In genomic region chr16:88356124-88356726, GRCh38 we compare ENCODE assay signal across 19 cellular contexts. TPM values are rescaled to one million over a fixed set of nuclear protein-coding genes. Genes with fewer than 3 reads are reported as not detected.
A peak's percentile ranks its signal among the peaks of the same experiment; 100 is the strongest.
DNase-seq lines count a peak whose midpoint lies in the region; ATAC-seq, FAIRE-seq and TF ChIP-seq lines count a peak whose summit lies in the region.
"Had no signal": no experiment of that assay in that cellular context is flagged by ENCODE, and none has a peak within 500 bp of the region (broad histone marks: within the 10 kb centered on the region; RNA-seq: fewer than 3 reads in every experiment).

No MANE protein-coding gene starts in this region.

- no peaks in the 10 kb centered on the region for H3K23me2 ChIP-seq in H9 (ENCODE audit: insufficient read length, low read depth, low read length, poor library complexity, severe bottlenecking)

- H3K79me1 ChIP-seq in H9 (ENCODE audit: insufficient read depth, low read depth, low read length, poor library complexity, severe bottlenecking): no peaks in the 10 kb centered on the region
- no peaks in the 10 kb centered on the region for H3K79me1 ChIP-seq in mesenchymal stem cell (replicated peaks; ENCODE audit: low read length, poor library complexity, severe bottlenecking)

- H3K4me3 Mint-ChIP-seq in H9: no peak overlapping the region
- H3K4me3 Mint-ChIP-seq: B cell; CD4-positive, alpha-beta memory T cell had no signal

- H3K4me1 ChIP-seq in H9 (ENCODE audit: insufficient read depth, low read length) (no peaks in the 10 kb centered on the region), mesenchymal stem cell (ENCODE audit: control insufficient read depth, insufficient read depth, low read depth, low read length) (peaks cover 8% of the 10 kb centered on the region), small intestine (ENCODE audit: control insufficient read depth in 2 of 2, insufficient read depth in 1 of 2, low read depth in 1 of 2, low read length in 1 of 2) (no peaks in the 10 kb centered on the region), upper lobe of left lung (no peaks in the 10 kb centered on the region)
- H3K4me1 ChIP-seq: SJCRH30 had no signal

- H3K14ac ChIP-seq in H9 (ENCODE audit: insufficient read depth, low read length): no peak overlapping the region; the same call in 1 of the 2 replicates
- no peak overlapping the region for H3K14ac ChIP-seq in mesenchymal stem cell (ENCODE audit: low read length in 2 of 2)

- H3K27ac ChIP-seq in H9 (ENCODE audit: insufficient read length, low read depth, low read length): no peak overlapping the region
- no peak overlapping the region for H3K27ac ChIP-seq in mesenchymal stem cell (ENCODE audit: low read length, poor library complexity, severe bottlenecking)
- H3K27ac ChIP-seq in small intestine (ENCODE audit: low read depth in 1 of 2, low read length in 1 of 2): no peak overlapping the region
- H3K27ac ChIP-seq in upper lobe of left lung: no peak overlapping the region
- H3K27ac ChIP-seq: SJCRH30 had no signal

- no peak overlapping the region for H3K56ac ChIP-seq in H9 (ENCODE audit: insufficient read length, low read depth, low read length)

- H4K20me1 ChIP-seq in H9 (ENCODE audit: control insufficient read depth, insufficient read depth, insufficient read length): no peaks in the 10 kb centered on the region

- no peak for TF ChIP-seq POLR2A in upper lobe of left lung (IDR thresholded peaks at IDR 0.05)

- H4K91ac ChIP-seq in H9 (ENCODE audit: insufficient read length, low read depth, low read length) (no peak overlapping the region), mesenchymal stem cell (ENCODE audit: low read length) (no peak overlapping the region)

- no peaks in the 10 kb centered on the region for H3K9me3 ChIP-seq in H9 (ENCODE audit: control insufficient read depth, low read depth, low read length)
- no peaks in the 10 kb centered on the region for H3K9me3 ChIP-seq in mesenchymal stem cell (ENCODE audit: control insufficient read depth, low read length)
- no peaks in the 10 kb centered on the region for H3K9me3 ChIP-seq in small intestine (ENCODE audit: control insufficient read depth, low read depth)
- H3K9me3 ChIP-seq in upper lobe of left lung: no peaks in the 10 kb centered on the region
- H3K9me3 ChIP-seq: SJCRH30 had no signal

- H3K9ac ChIP-seq in H9 (ENCODE audit: extremely low read depth, insufficient read length, low read length) (no peak overlapping the region), mesenchymal stem cell (ENCODE audit: low read length) (no peak overlapping the region)

- no peak overlapping the region for H2AK5ac ChIP-seq in H9 (ENCODE audit: insufficient read length, low read length)
- no peak overlapping the region for H2AK5ac ChIP-seq in mesenchymal stem cell (ENCODE audit: low read length, severe bottlenecking)

- H3K18ac ChIP-seq in H9 (ENCODE audit: insufficient read length, low read depth, low read length) (no peak overlapping the region), mesenchymal stem cell (ENCODE audit: low read depth in 1 of 2, low read length in 2 of 2) (no peak overlapping the region)

- H2BK12ac ChIP-seq in H9 (ENCODE audit: insufficient read length, low read depth, low read length) (no peak overlapping the region), mesenchymal stem cell (ENCODE audit: low read length in 2 of 2) (no peak overlapping the region)

- no peak overlapping the region for H2BK120ac ChIP-seq in H9 (ENCODE audit: low read depth, low read length, poor library complexity, severe bottlenecking)
- no peak overlapping the region for H2BK120ac ChIP-seq in mesenchymal stem cell (ENCODE audit: low read depth, low read length)

- ATAC-seq in upper lobe of left lung (ENCODE audit: low FRiP score in 2 of 2): no peak
- ATAC-seq: K562 had no signal

- H3K36me3 ChIP-seq in mesenchymal stem cell (ENCODE audit: control insufficient read depth in 1 of 2, insufficient read depth in 2 of 2, low read depth in 1 of 2, low read length in 2 of 2): no peaks in the 10 kb centered on the region
- no peaks in the 10 kb centered on the region for H3K36me3 ChIP-seq in small intestine (ENCODE audit: control insufficient read depth in 2 of 2, insufficient read depth in 2 of 2, low read length in 2 of 2)
- H3K36me3 ChIP-seq in upper lobe of left lung: no peaks in the 10 kb centered on the region
- H3K36me3 ChIP-seq: SJCRH30 had no signal

- H3K4me2 ChIP-seq in H9 (ENCODE audit: insufficient read depth, insufficient read length, low read length) (no peak overlapping the region), mesenchymal stem cell (ENCODE audit: low read length, poor library complexity, severe bottlenecking) (no peak overlapping the region)

- H4K8ac ChIP-seq in H9 (replicated peaks; ENCODE audit: insufficient read length, low read depth, low read length): no peak overlapping the region
- no peak overlapping the region for H4K8ac ChIP-seq in mesenchymal stem cell (ENCODE audit: low read length)

- no peak for TF ChIP-seq CTCF in H9 (conservative IDR thresholded peaks at IDR 0.05)
- TF ChIP-seq CTCF in choroid plexus epithelial cell (conservative IDR thresholded peaks at IDR 0.05; ENCODE audit: low read depth, low read length): no peak
- no peak for TF ChIP-seq CTCF in upper lobe of left lung (IDR thresholded peaks at IDR 0.05)

- H3K79me2 ChIP-seq in H9 (ENCODE audit: insufficient read depth, low read length): no peaks in the 10 kb centered on the region

- H2BK5ac ChIP-seq in H9 (ENCODE audit: insufficient read length, low read length): no peak overlapping the region
- H2BK5ac ChIP-seq in mesenchymal stem cell (ENCODE audit: low read depth, low read length, poor library complexity, severe bottlenecking): no peak overlapping the region

- H3K27me3 Mint-ChIP-seq in H9 (ENCODE audit: low read depth): peaks cover 4% of the 10 kb centered on the region

- no peak overlapping the region for H4K5ac ChIP-seq in H9 (ENCODE audit: insufficient read length, low read depth, low read length)

- no CpG with 5 or more reads among the region's 15 CpGs for WGBS in H9 (ENCODE audit: extremely low coverage, insufficient read length, low lambda C conversion rate)
- WGBS in mesenchymal stem cell: 95% methylated on average over 13 of the region's 15 CpGs
- WGBS in small intestine, 3 donors: 35 to 66% (median 50%) methylated on average over 15 of the region's 15 CpGs
- WGBS in upper lobe of left lung, 2 donors: 67 to 76% methylated on average over 6 to 15 of the region's 15 CpGs

- no peak overlapping the region for H3K4me3 ChIP-seq in choroid plexus epithelial cell (ENCODE audit: low read depth, low read length)
- no peak overlapping the region for H3K4me3 ChIP-seq in mesenchymal stem cell (ENCODE audit: insufficient read depth in 1 of 2, low read depth in 1 of 2, low read length in 2 of 2)
- H3K4me3 ChIP-seq in small intestine (ENCODE audit: low read depth in 1 of 2, low read length in 2 of 2): no peak overlapping the region
- no peak overlapping the region for H3K4me3 ChIP-seq in upper lobe of left lung
- H3K4me3 ChIP-seq: K562, SJCRH30 had no signal

- DNase-seq in H9: no peak
- DNase-seq in choroid plexus epithelial cell (ENCODE audit: low read depth): peak; percentile 48
- DNase-seq in mesenchymal stem cell: peak; percentile 27
- DNase-seq in small intestine: peak; percentile 55
- no peak for DNase-seq in upper lobe of left lung
- DNase-seq in stimulated activated CD4-positive, alpha-beta T cell treated with anti-CD3 and anti-CD28 coated beads, Interleukin-2, amount 100 ng/mL, for 48 hours: no peak
- no peak for DNase-seq in urothelium cell line (ENCODE audit: low spot score)
- DNase-seq: ACHN; Calu3; CD4-positive, alpha-beta memory T cell; HCEC 1CT; NCI-H1417 treated with DMSO at 0.1 percent for 48 hours; NCI-H2029; NCI-H2171; NCI-H748 treated with DMSO at 0.1 percent for 48 hours; OCI-M1; SJCRH30 had no signal

- no peak overlapping the region for H2AFZ ChIP-seq in H9 (ENCODE audit: low read length)
- H2AFZ ChIP-seq in mesenchymal stem cell (ENCODE audit: low read depth, low read length): no peak overlapping the region

- no peak overlapping the region for H3T11ph ChIP-seq in H9 (ENCODE audit: low read length)

- TF ChIP-seq EP300 in upper lobe of left lung (IDR thresholded peaks at IDR 0.05): no peak

- H2BK15ac ChIP-seq in H9 (ENCODE audit: low read depth, low read length) (no peak overlapping the region), mesenchymal stem cell (ENCODE audit: low read depth, poor library complexity, severe bottlenecking) (peak overlapping the region; percentile 30)

- H3K27ac Mint-ChIP-seq in H9: peak overlapping the region in 2 of 3 experiments; percentile 44 to 95; a peak in 1 of 7 replicates
- H3K27ac Mint-ChIP-seq: B cell; CD4-positive, alpha-beta memory T cell had no signal

- H2BK20ac ChIP-seq in H9 (ENCODE audit: low read depth, low read length, poor library complexity, severe bottlenecking): no peak overlapping the region

- FAIRE-seq in small intestine (lab: Jason Lieb, UNC): no peak
- no peak for FAIRE-seq in urothelium cell line (lab: Jason Lieb, UNC)
- FAIRE-seq: K562 had no signal

- H3K9me3 Mint-ChIP-seq in H9: peaks cover 10 to 17% of the 10 kb centered on the region in 2 experiments; a peak in 3 of 5 replicates
- H3K9me3 Mint-ChIP-seq: CD4-positive, alpha-beta memory T cell had no signal

- peaks cover 11 to 16% of the 10 kb centered on the region in 2 experiments for H3K4me1 Mint-ChIP-seq in H9
- H3K4me1 Mint-ChIP-seq: CD4-positive, alpha-beta memory T cell had no signal

- H3K23ac ChIP-seq in H9 (ENCODE audit: insufficient read length, low read depth, low read length) (no peak overlapping the region), mesenchymal stem cell (ENCODE audit: low read length in 2 of 2) (no peak overlapping the region)

- H3K4ac ChIP-seq in H9 (ENCODE audit: low read depth, low read length) (no peak overlapping the region), mesenchymal stem cell (ENCODE audit: low read depth in 1 of 2, low read length in 2 of 2) (no peak overlapping the region)

- H3K27me3 ChIP-seq in H9 (ENCODE audit: insufficient read depth, low read length) (no peaks in the 10 kb centered on the region), mesenchymal stem cell (ENCODE audit: control insufficient read depth in 1 of 2, insufficient read depth in 1 of 2, low read length in 2 of 2) (peaks cover 5 to 27% of the 10 kb centered on the region in 2 experiments), small intestine (ENCODE audit: control insufficient read depth in 2 of 2, insufficient read depth in 2 of 2, low read length in 2 of 2) (no peaks in the 10 kb centered on the region), upper lobe of left lung (no peaks in the 10 kb centered on the region)
- H3K27me3 ChIP-seq: SJCRH30 had no signal

- H3K36me3 Mint-ChIP-seq in H9 (ENCODE audit: insufficient read depth in 1 of 3, low read depth in 3 of 3): peaks cover 0 to 2% (median 1%) of the 10 kb centered on the region in 3 experiments; a peak in 2 of 7 replicates
- H3K36me3 Mint-ChIP-seq: CD4-positive, alpha-beta memory T cell had no signal

RNA-seq across cellular contexts. Expression of gene ZNF469, which starts 26.5 kb away (rescaled TPM):
- total RNA-seq in H9 (2021): 4.4 TPM in 2 replicates
- 11.1 TPM for polyA plus RNA-seq in mesenchymal stem cell (2013, experiment 1 of 2)
- 10.4 TPM for polyA plus RNA-seq in mesenchymal stem cell (2013, experiment 2 of 2)
- under 1 TPM in 2 of 3 donors, not detected in 1; under 0.01 to 0.30 TPM for polyA plus RNA-seq in small intestine
- total RNA-seq in upper lobe of left lung: 1 to 10 TPM in 5 of 6 donors, under 1 TPM in 1; 0.98 to 4.2 (median 2.4) TPM
- total RNA-seq: SJCRH30 had no signal

Comparison
In these comparisons a context has a peak if more than half of its experiments do, and no peak if none do; other contexts are left out.
1. DNase-seq: peak in choroid plexus epithelial cell (single experiment), mesenchymal stem cell (single experiment) and small intestine (single experiment); none in H9 (single experiment), upper lobe of left lung (0 of 2), stimulated activated CD4-positive, alpha-beta T cell treated with anti-CD3 and anti-CD28 coated beads, Interleukin-2, amount 100 ng/mL, for 48 hours (0 of 2) and urothelium cell line (single experiment).